17 cellular contexts compared by ENCODE assay signal in the genomic region with DNA sequence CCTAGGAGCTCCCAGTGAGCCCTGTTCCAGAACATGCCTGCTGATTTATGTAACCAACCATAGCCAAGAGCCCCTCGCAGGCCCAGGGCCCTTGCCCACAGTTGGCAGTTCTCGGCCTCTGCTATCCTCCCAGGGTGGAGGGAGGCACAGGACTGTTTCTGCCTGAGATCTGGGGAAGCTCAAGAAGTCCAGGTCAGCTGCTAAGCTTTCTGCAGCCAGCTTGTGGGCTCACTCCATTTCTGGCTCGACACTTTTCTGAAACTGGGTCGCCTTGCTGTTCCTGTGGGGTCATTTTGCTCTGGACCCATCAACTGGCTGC.
DNase-seq lines count a peak whose midpoint lies in the region; ATAC-seq, FAIRE-seq and TF ChIP-seq lines count a peak whose summit lies in the region.
"Had no signal": no experiment of that assay in that cellular context is flagged by ENCODE, and none has a peak within 500 bp of the region (broad histone marks: within the 10 kb centered on the region; RNA-seq: fewer than 3 reads in every experiment).

No MANE protein-coding gene starts in this region.

- H3K9me3 ChIP-seq in GM12878 (replicated peaks; ENCODE audit: control insufficient read depth, insufficient read depth, low read length) (no peaks in the 10 kb centered on the region), psoas muscle (no peaks in the 10 kb centered on the region)

- RAD21 ChIA-PET in GM12878 (lab: Charles Lee; ENCODE audit: unreplicated experiment): interaction anchor here (1.2 to 3.2 kb wide), 2 partner anchors 14 to 64 kb away, joined by 4 to 18 read pairs; no protein-coding TSS in a partner anchor

- H3K27me3 ChIP-seq in GM12878 (replicated peaks in 1 of 2; ENCODE audit: control insufficient read depth in 2 of 2, insufficient read depth in 2 of 2, low read length in 1 of 2) (no peaks in the 10 kb centered on the region), psoas muscle (ENCODE audit: insufficient read depth in 3 of 3, low read length in 2 of 3) (no peaks in the 10 kb centered on the region)

- no peak overlapping the region for H3K9ac ChIP-seq in GM12878 (ENCODE audit: control insufficient read depth, insufficient read depth, low read length)

- H3K4me3 ChIP-seq in GM12878 (no peak overlapping the region), psoas muscle (no peak overlapping the region)
- H3K4me3 ChIP-seq: GM23338 had no signal

- H3K4me1 Mint-ChIP-seq in T-helper 1 cell treated with Interleukin-12 subunit alpha and Interleukin-12 subunit beta and Interleukin-4 antibody, amounts not matched to agents 30 μg/mL and 1 μg/mL, for 36 hours (ENCODE audit: low read depth): peaks cover 19% of the 10 kb centered on the region
- H3K4me1 Mint-ChIP-seq in IgD-negative memory B cell: peaks cover 29 to 38% (median 31%) of the 10 kb centered on the region in 3 donors

- no peak for TF ChIP-seq POLR2A in GM12878 (IDR thresholded peaks at IDR 0.05; ENCODE audit: low read depth, low read length)

- no peaks in the 10 kb centered on the region for H4K20me1 ChIP-seq in GM12878 (ENCODE audit: control insufficient read depth, insufficient read depth)

- H3K36me3 ChIP-seq in GM12878 (ENCODE audit: control insufficient read depth in 2 of 2, insufficient read depth in 2 of 2, low read length in 1 of 2) (no peaks in the 10 kb centered on the region), psoas muscle (ENCODE audit: insufficient read depth in 1 of 2, low read depth in 1 of 2) (peaks cover 0 to 7% of the 10 kb centered on the region in 2 donors)

- TF ChIP-seq EP300 in GM12878 (IDR thresholded peaks at IDR 0.05; ENCODE audit: borderline replicate concordance in 1 of 2, control insufficient read depth in 1 of 2, low read depth in 2 of 2, low read length in 2 of 2): no peak

- SMC1A ChIA-PET in GM12878 (lab: Charles Lee; ENCODE audit: uncharacterized antibody, unreplicated experiment): interaction anchor here (1.2 to 1.6 kb wide), 4 partner anchors 9 to 152 kb away, joined by 3 to 5 read pairs (median 4); no protein-coding TSS in a partner anchor

- ATAC-seq in GM12878 (peak; percentile 40), psoas muscle (peak in 1 of 4 donors; percentile 4), GM19452 (IDR thresholded peaks at IDR 0.05; ENCODE audit: unreplicated experiment) (no peak)
- ATAC-seq: esophagus mucosa, GM23338, sciatic nerve had no signal

- POLR2A ChIA-PET in GM12878 (lab: Charles Lee): no interaction called here

- FAIRE-seq in GM12878 (lab: Jason Lieb, UNC): no peak
- FAIRE-seq: D721Med, RCC 7860 had no signal

- CTCF ChIA-PET in GM12878 (lab: Yijun Ruan, JAX): interaction anchor here (1.2 to 2.5 kb wide), 5 partner anchors 38 to 154 kb away, joined by 3 to 9 read pairs (median 3); no protein-coding TSS in a partner anchor

- H3K9me3 Mint-ChIP-seq in T-helper 1 cell treated with Interleukin-12 subunit alpha and Interleukin-12 subunit beta and Interleukin-4 antibody, amounts not matched to agents 30 μg/mL and 1 μg/mL, for 36 hours: no peaks in the 10 kb centered on the region
- no peaks in the 10 kb centered on the region for H3K9me3 Mint-ChIP-seq in IgD-negative memory B cell
- H3K9me3 Mint-ChIP-seq: GM23338 had no signal

- DNase-seq in T-helper 1 cell (no peak), GM12878 (ENCODE audit: low read depth, low spot score) (no peak), psoas muscle (no peak), NCI-H187 (lab: John Stamatoyannopoulos, UW) (no peak), COLO829 (ENCODE audit: low spot score) (no peak)
- DNase-seq: 8988T, head of caudate nucleus, NCI-H1417 treated with DMSO at 0.1 percent for 48 hours, NCI-H510A treated with DMSO at 0.1 percent for 48 hours had no signal

- no peaks in the 10 kb centered on the region for H3K79me2 ChIP-seq in GM12878 (ENCODE audit: control insufficient read depth, insufficient read depth, low read length)

- H3K4me3 Mint-ChIP-seq in T-helper 1 cell treated with Interleukin-12 subunit alpha and Interleukin-12 subunit beta and Interleukin-4 antibody, amounts not matched to agents 30 μg/mL and 1 μg/mL, for 36 hours: no peak overlapping the region
- H3K4me3 Mint-ChIP-seq in IgD-negative memory B cell: peak overlapping the region in 2 of 4 donors; percentile 78 to 81
- H3K4me3 Mint-ChIP-seq: GM23338 had no signal

- 68% methylated on average over 4 of the region's 4 CpGs for WGBS in GM12878 (ENCODE audit: insufficient coverage, insufficient replicate concordance, low lambda C conversion rate, missing lambda C conversion rate)
- 28 to 53% (median 43%) methylated on average over 4 of the region's 4 CpGs for WGBS in psoas muscle, 3 donors

- TF ChIP-seq CTCF in GM12878 (IDR thresholded peaks at IDR 0.05 in 2 of 3, conservative IDR thresholded peaks at IDR 0.05 in 1 of 3; ENCODE audit: control insufficient read depth in 2 of 3, extremely low read depth in 1 of 3, insufficient read depth in 1 of 3, low read depth in 3 of 3, low read length in 3 of 3) (no peak), psoas muscle (IDR thresholded peaks at IDR 0.05) (no peak)

- no peak for TF ChIP-seq RAD21 in GM12878 (IDR thresholded peaks at IDR 0.05; ENCODE audit: insufficient read depth, low read depth, low read length)

- no peak overlapping the region for H2AFZ ChIP-seq in GM12878 (ENCODE audit: control insufficient read depth, low read depth, low read length)
- H2AFZ ChIP-seq: GM23338 had no signal

- no peaks in the 10 kb centered on the region for H3K27me3 Mint-ChIP-seq in T-helper 1 cell treated with Interleukin-12 subunit alpha and Interleukin-12 subunit beta and Interleukin-4 antibody, amounts not matched to agents 30 μg/mL and 1 μg/mL, for 36 hours (ENCODE audit: low read depth)
- H3K27me3 Mint-ChIP-seq in IgD-negative memory B cell: no peaks in the 10 kb centered on the region

- intact Hi-C loops in GM12878 (cut with micrococcal nuclease; ENCODE audit: unreplicated experiment) (no loop called here), psoas muscle (cut with DNase I) (no loop called here)

- H3K27ac Mint-ChIP-seq in T-helper 1 cell treated with Interleukin-12 subunit alpha and Interleukin-12 subunit beta and Interleukin-4 antibody, amounts not matched to agents 30 μg/mL and 1 μg/mL, for 36 hours: peak overlapping the region; percentile 83
- H3K27ac Mint-ChIP-seq in IgD-negative memory B cell: peak overlapping the region in 2 of 3 donors; percentile 15 to 84
- H3K27ac Mint-ChIP-seq: GM23338 had no signal

- H3K4me1 ChIP-seq in GM12878 (ENCODE audit: control insufficient read depth, insufficient read depth, low read length): peaks cover 28% of the 10 kb centered on the region
- H3K4me1 ChIP-seq in psoas muscle: peaks cover 43% of the 10 kb centered on the region

- peaks cover 4% of the 10 kb centered on the region for H3K36me3 Mint-ChIP-seq in T-helper 1 cell treated with Interleukin-12 subunit alpha and Interleukin-12 subunit beta and Interleukin-4 antibody, amounts not matched to agents 30 μg/mL and 1 μg/mL, for 36 hours (ENCODE audit: low read depth)
- peaks cover 4% of the 10 kb centered on the region for H3K36me3 Mint-ChIP-seq in IgD-negative memory B cell

- no TSS peak for BruUV-seq in GM12878 (replicated peaks; lab: Mats Ljungman, UMichigan)

- in situ Hi-C loops in GM12878 (cut with MboI): no loop called here

- peak overlapping the region; percentile 1; the same call in 1 of the 2 replicates for H3K4me2 ChIP-seq in GM12878 (ENCODE audit: control insufficient read depth, insufficient read depth)
- H3K4me2 ChIP-seq: GM23338 had no signal

- H3K27ac ChIP-seq in GM12878 (ENCODE audit: control insufficient read depth, insufficient read depth): peak overlapping the region; percentile 30; the same call in 1 of the 2 replicates
- H3K27ac ChIP-seq in psoas muscle: peak overlapping the region; percentile 37

TF ChIP-seq in GM12878, 131 proteins besides CTCF, POLR2A, EP300 and RAD21 (continues in another document):
- TF ChIP-seq RUNX3 (IDR thresholded peaks at IDR 0.05; ENCODE audit: low read length) (no peak), ZNF24 (IDR thresholded peaks at IDR 0.05) (no peak), FOXM1 (IDR thresholded peaks at IDR 0.05; ENCODE audit: low read depth, low read length) (no peak), POLR2AphosphoS2 (IDR thresholded peaks at IDR 0.05; ENCODE audit: low read depth, low read length) (no peak), JUND (IDR thresholded peaks at IDR 0.05; ENCODE audit: low read depth, low read length) (no peak), MYC (IDR thresholded peaks at IDR 0.05; ENCODE audit: insufficient read depth, insufficient read length, insufficient replicate concordance, low read length, severe bottlenecking) (no peak)
- TF ChIP-seq, protein P1, sequence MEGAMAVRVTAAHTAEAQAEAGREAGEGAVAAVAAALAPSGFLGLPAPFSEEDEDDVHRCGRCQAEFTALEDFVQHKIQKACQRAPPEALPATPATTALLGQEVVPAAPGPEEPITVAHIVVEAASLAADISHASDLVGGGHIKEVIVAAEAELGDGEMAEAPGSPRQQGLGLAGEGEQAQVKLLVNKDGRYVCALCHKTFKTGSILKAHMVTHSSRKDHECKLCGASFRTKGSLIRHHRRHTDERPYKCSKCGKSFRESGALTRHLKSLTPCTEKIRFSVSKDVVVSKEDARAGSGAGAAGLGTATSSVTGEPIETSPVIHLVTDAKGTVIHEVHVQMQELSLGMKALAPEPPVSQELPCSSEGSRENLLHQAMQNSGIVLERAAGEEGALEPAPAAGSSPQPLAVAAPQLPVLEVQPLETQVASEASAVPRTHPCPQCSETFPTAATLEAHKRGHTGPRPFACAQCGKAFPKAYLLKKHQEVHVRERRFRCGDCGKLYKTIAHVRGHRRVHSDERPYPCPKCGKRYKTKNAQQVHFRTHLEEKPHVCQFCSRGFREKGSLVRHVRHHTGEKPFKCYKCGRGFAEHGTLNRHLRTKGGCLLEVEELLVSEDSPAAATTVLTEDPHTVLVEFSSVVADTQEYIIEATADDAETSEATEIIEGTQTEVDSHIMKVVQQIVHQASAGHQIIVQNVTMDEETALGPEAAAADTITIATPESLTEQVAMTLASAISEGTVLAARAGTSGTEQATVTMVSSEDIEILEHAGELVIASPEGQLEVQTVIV (IDR thresholded peaks at IDR 0.05; ENCODE audit: borderline replicate concordance, partially characterized antibody): no peak
- TF ChIP-seq, protein P2, sequence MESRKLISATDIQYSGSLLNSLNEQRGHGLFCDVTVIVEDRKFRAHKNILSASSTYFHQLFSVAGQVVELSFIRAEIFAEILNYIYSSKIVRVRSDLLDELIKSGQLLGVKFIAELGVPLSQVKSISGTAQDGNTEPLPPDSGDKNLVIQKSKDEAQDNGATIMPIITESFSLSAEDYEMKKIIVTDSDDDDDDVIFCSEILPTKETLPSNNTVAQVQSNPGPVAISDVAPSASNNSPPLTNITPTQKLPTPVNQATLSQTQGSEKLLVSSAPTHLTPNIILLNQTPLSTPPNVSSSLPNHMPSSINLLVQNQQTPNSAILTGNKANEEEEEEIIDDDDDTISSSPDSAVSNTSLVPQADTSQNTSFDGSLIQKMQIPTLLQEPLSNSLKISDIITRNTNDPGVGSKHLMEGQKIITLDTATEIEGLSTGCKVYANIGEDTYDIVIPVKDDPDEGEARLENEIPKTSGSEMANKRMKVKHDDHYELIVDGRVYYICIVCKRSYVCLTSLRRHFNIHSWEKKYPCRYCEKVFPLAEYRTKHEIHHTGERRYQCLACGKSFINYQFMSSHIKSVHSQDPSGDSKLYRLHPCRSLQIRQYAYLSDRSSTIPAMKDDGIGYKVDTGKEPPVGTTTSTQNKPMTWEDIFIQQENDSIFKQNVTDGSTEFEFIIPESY (IDR thresholded peaks at IDR 0.05): no peak
